8 cellular contexts compared by ENCODE assay signal in genomic region chr7:92695308-92696261, GRCh38.
A peak's percentile ranks its signal among the peaks of the same experiment; 100 is the strongest.
DNase-seq lines count a peak whose midpoint lies in the region; ATAC-seq and TF ChIP-seq lines count a peak whose summit lies in the region.

No MANE protein-coding gene starts in this region.

- peaks cover 4% of the 10 kb centered on the region for H3K9me3 Mint-ChIP-seq in activated naive CD4-positive, alpha-beta T cell treated with anti-CD3 and anti-CD28 coated beads, Interleukin-2, amount 10 ng/mL, durations not matched to agents 7 days and 5 days

- H3K4me1 ChIP-seq in esophagus squamous epithelium (peaks cover 0 to 40% (median 3%) of the 10 kb centered on the region in 3 donors), aorta (ENCODE audit: control insufficient read depth in 1 of 2, insufficient read depth in 2 of 2, low read length in 2 of 2) (peaks cover 5 to 6% of the 10 kb centered on the region in 2 donors)

- H3K36me3 ChIP-seq in esophagus squamous epithelium: no peaks in the 10 kb centered on the region
- H3K36me3 ChIP-seq in aorta (ENCODE audit: control insufficient read depth in 1 of 2, insufficient read depth in 2 of 2, low read length in 1 of 2): no peaks in the 10 kb centered on the region

- peak overlapping the region; percentile 74 for H3K27ac Mint-ChIP-seq in activated naive CD4-positive, alpha-beta T cell treated with anti-CD3 and anti-CD28 coated beads, Interleukin-2, amount 10 ng/mL, durations not matched to agents 7 days and 5 days
- peak overlapping the region; percentile 32 for H3K27ac Mint-ChIP-seq in T-helper 17 cell

- H3K27ac ChIP-seq in esophagus squamous epithelium (peak overlapping the region; percentile 47 to 80 (median 70)), aorta (ENCODE audit: low read depth in 1 of 2, low read length in 2 of 2) (peak overlapping the region in 1 of 2 donors; percentile 21)

- H3K27me3 Mint-ChIP-seq in activated naive CD4-positive, alpha-beta T cell treated with anti-CD3 and anti-CD28 coated beads, Interleukin-2, amount 10 ng/mL, durations not matched to agents 7 days and 5 days: no peaks in the 10 kb centered on the region
- H3K27me3 Mint-ChIP-seq in T-helper 17 cell: no peaks in the 10 kb centered on the region

- CTCF ChIA-PET in activated naive CD4-positive, alpha-beta T cell treated with anti-CD3 and anti-CD28 coated beads, Interleukin-2, amount 10 ng/mL, durations not matched to agents 7 days and 5 days (lab: Charles Lee): interaction anchor here (0.6 to 2.9 kb wide), 2 partner anchors 19 to 137 kb away, joined by 3 to 15 read pairs; no protein-coding TSS in a partner anchor

- H3K4me3 ChIP-seq in esophagus squamous epithelium (peak overlapping the region; percentile 28 to 63 (median 51)), aorta (ENCODE audit: low read length in 2 of 2) (peak overlapping the region; percentile 75 to 77)

- peaks cover 39% of the 10 kb centered on the region for H3K36me3 Mint-ChIP-seq in activated naive CD4-positive, alpha-beta T cell treated with anti-CD3 and anti-CD28 coated beads, Interleukin-2, amount 10 ng/mL, durations not matched to agents 7 days and 5 days
- H3K36me3 Mint-ChIP-seq in T-helper 17 cell (ENCODE audit: low read depth): peaks cover 2% of the 10 kb centered on the region

- peaks cover 42% of the 10 kb centered on the region for H3K4me1 Mint-ChIP-seq in activated naive CD4-positive, alpha-beta T cell treated with anti-CD3 and anti-CD28 coated beads, Interleukin-2, amount 10 ng/mL, durations not matched to agents 7 days and 5 days
- H3K4me1 Mint-ChIP-seq in T-helper 17 cell: peaks cover 23% of the 10 kb centered on the region

- peak overlapping the region; percentile 32 for H3K4me3 Mint-ChIP-seq in activated naive CD4-positive, alpha-beta T cell treated with anti-CD3 and anti-CD28 coated beads, Interleukin-2, amount 10 ng/mL, durations not matched to agents 7 days and 5 days
- no peak overlapping the region for H3K4me3 Mint-ChIP-seq in T-helper 17 cell

- H3K9me3 ChIP-seq in T-helper 17 cell (ENCODE audit: control insufficient read depth, low read length, poor library complexity, severe bottlenecking) (no peaks in the 10 kb centered on the region), esophagus squamous epithelium (no peaks in the 10 kb centered on the region), aorta (ENCODE audit: control insufficient read depth, low read length) (no peaks in the 10 kb centered on the region)

- intact Hi-C loops in esophagus squamous epithelium (cut with DNase I) (no loop called here), aorta (cut with DNase I) (loop anchor here in 1 of 2 donors (5.0 kb wide), 1 partner anchor 137 kb away; no protein-coding TSS in a partner anchor)

- H3K27me3 ChIP-seq in esophagus squamous epithelium: no peaks in the 10 kb centered on the region
- peaks cover 0 to 2% of the 10 kb centered on the region in 2 donors for H3K27me3 ChIP-seq in aorta (ENCODE audit: control insufficient read depth in 1 of 2, insufficient read depth in 2 of 2, low read length in 1 of 2)

- no peak for TF ChIP-seq CTCF in esophagus squamous epithelium (IDR thresholded peaks at IDR 0.05)

- ATAC-seq in T-helper 17 cell: no peak
- peak; percentile 66 for ATAC-seq in aorta (ENCODE audit: low FRiP score)
- ATAC-seq in GM21723 (IDR thresholded peaks at IDR 0.05; ENCODE audit: unreplicated experiment): no peak

- no peak for DNase-seq in activated naive CD4-positive, alpha-beta T cell treated with anti-CD3 and anti-CD28 coated beads, Interleukin-2, amount 10 ng/mL, durations not matched to agents 7 days and 5 days
- no peak for DNase-seq in activated naive CD4-positive, alpha-beta T cell treated with anti-CD3 and anti-CD28 coated beads, Interleukin-2, amount 50 U/mL, for 16 hours
- no peak for DNase-seq in T-helper 17 cell
- DNase-seq in esophagus squamous epithelium (lab: John Stamatoyannopoulos, UW): no peak
- peak; percentile 86 for DNase-seq in myocyte (ENCODE audit: low read depth)
- no peak for DNase-seq in aorta
- no peak for DNase-seq in activated CD4-positive, alpha-beta T cell treated with anti-CD3 and anti-CD28 coated beads for 4 hours

- no peak for TF ChIP-seq POLR2A in esophagus squamous epithelium (IDR thresholded peaks at IDR 0.05)

- WGBS in esophagus squamous epithelium, 2 donors: 17 to 25% methylated on average over 12 to 14 of the region's 15 CpGs
- WGBS in aorta, 2 donors: 2 to 5% methylated on average over 15 of the region's 15 CpGs
